In genomic region chr4:1018147-1019020, GRCh38 we compare ENCODE assay signal across 27 cellular contexts. TPM values are rescaled to one million over a fixed set of nuclear protein-coding genes. Genes with fewer than 3 reads are reported as not detected.
"Had no signal": no experiment of that assay in that cellular context is flagged by ENCODE, and none has a peak within 500 bp of the region (broad histone marks: within the 10 kb centered on the region; RNA-seq: fewer than 3 reads in every experiment).

No MANE protein-coding gene starts in this region.

- H3K4me1 Mint-ChIP-seq: activated CD4-positive, alpha-beta T cell treated with anti-CD3 and anti-CD28 coated beads for 36 hours had no signal

- H3K4me1 ChIP-seq: gastrocnemius medialis, testis, uterus had no signal

- ATAC-seq: activated CD4-positive, alpha-beta T cell treated with anti-CD3 and anti-CD28 coated beads for 36 hours; activated T-cell treated with anti-CD3 and anti-CD28 coated beads, Interleukin-2, amount 50 U/mL, for 4 hours; gastrocnemius medialis; left cardiac atrium; sciatic nerve had no signal

- H3K36me3 Mint-ChIP-seq: activated naive CD8-positive, alpha-beta T cell; memory B cell had no signal

- H3K9me3 ChIP-seq: esophagus squamous epithelium, gastrocnemius medialis, testis, uterus had no signal

- H3K9me3 Mint-ChIP-seq: activated T-cell treated with anti-CD3 and anti-CD28 coated beads, Interleukin-2, amount 50 U/mL, for 4 hours; activated T-helper 2 cell treated with anti-CD3 and anti-CD28 coated beads, Interferon-gamma antibody, Interleukin-2, Interleukin-4, amounts not matched to agents 10 μg/mL and 5 μg/mL and 100 μg/mL, durations not matched to agents 14 hours and 24 hours and 36 hours; memory B cell; nephron progenitor cell had no signal

- H3K27ac Mint-ChIP-seq: activated CD4-positive, alpha-beta T cell treated with anti-CD3 and anti-CD28 coated beads for 36 hours; activated naive CD8-positive, alpha-beta T cell; activated T-helper 2 cell treated with anti-CD3 and anti-CD28 coated beads, Interferon-gamma antibody, Interleukin-2, Interleukin-4, amounts not matched to agents 10 μg/mL and 5 μg/mL and 100 μg/mL, durations not matched to agents 14 hours and 24 hours and 36 hours; memory B cell; nephron progenitor cell had no signal

- H3K27me3 ChIP-seq: esophagus squamous epithelium, gastrocnemius medialis, testis, uterus had no signal

- H3K27me3 Mint-ChIP-seq: activated CD4-positive, alpha-beta T cell treated with anti-CD3 and anti-CD28 coated beads for 36 hours; activated naive CD8-positive, alpha-beta T cell had no signal

- H3K4me3 Mint-ChIP-seq: activated CD4-positive, alpha-beta T cell treated with anti-CD3 and anti-CD28 coated beads for 36 hours; activated naive CD8-positive, alpha-beta T cell; activated T-cell treated with anti-CD3 and anti-CD28 coated beads, Interleukin-2, amount 50 U/mL, for 4 hours; memory B cell had no signal

- H3K27ac ChIP-seq: coronary artery, esophagus squamous epithelium, gastrocnemius medialis, testis, uterus had no signal

- H3K36me3 ChIP-seq: esophagus squamous epithelium, gastrocnemius medialis, uterus had no signal

- H3K4me3 ChIP-seq: coronary artery, esophagus squamous epithelium, gastrocnemius medialis, testis, uterus had no signal

- DNase-seq: activated CD4-positive, alpha-beta T cell treated with anti-CD3 and anti-CD28 coated beads for 36 hours; activated CD4-positive, alpha-beta T cell treated with anti-CD3 and anti-CD28 coated beads, Interleukin-2, amount 50 U/mL, for 4 hours; activated CD8-positive, alpha-beta memory T cell treated with anti-CD3 and anti-CD28 coated beads for 24 hours; activated CD8-positive, alpha-beta memory T cell treated with anti-CD3 and anti-CD28 coated beads, Interleukin-2, amount 50 U/mL, for 4 hours; activated naive CD4-positive, alpha-beta T cell; activated T-cell treated with anti-CD3 and anti-CD28 coated beads, Interleukin-2, amount 50 U/mL, for 4 hours; cerebellar nuclear complex; esophagus squamous epithelium; gastrocnemius medialis; head of caudate nucleus; hypothalamus; islet precursor cell; left cardiac atrium; nephron progenitor cell; occipital lobe; posterior cingulate gyrus; small intestine; stimulated activated CD4-positive, alpha-beta T cell treated with anti-CD3 and anti-CD28 coated beads, Interleukin-2, amount 100 ng/mL, for 24 hours; stimulated activated naive CD4-positive, alpha-beta T cell; testis; trophoblast cell; uterus had no signal

RNA-seq across cellular contexts. Expression of gene SLC26A1, which starts 25.2 kb away (rescaled TPM):
- total RNA-seq: esophagus squamous epithelium had no signal
